16 cellular contexts compared by ENCODE assay signal in the genomic region with DNA sequence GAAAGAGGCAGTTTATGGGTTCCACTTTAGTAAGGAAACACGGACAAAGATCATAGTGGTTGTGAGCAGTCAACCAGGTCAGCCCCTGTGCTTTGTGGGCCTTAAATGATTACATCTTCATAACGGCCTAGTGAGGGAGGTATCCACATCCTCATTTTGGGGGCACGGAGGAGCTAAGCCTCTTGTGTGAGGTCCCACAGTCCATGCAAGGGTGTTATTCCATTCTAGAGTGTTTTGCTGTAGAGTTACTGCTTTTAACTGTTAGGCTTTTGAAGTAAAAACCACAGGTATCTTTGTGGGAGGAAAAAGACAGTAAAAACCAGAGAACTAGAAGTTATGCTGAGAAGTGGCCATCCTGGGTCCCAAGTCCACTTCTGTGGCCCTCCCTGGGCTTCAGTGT. TPM values are rescaled to one million over a fixed set of nuclear protein-coding genes. Genes with fewer than 3 reads are reported as not detected.
DNase-seq lines count a peak whose midpoint lies in the region; ATAC-seq and TF ChIP-seq lines count a peak whose summit lies in the region.
"Had no signal": no experiment of that assay in that cellular context is flagged by ENCODE, and none has a peak within 500 bp of the region (broad histone marks: within the 10 kb centered on the region; RNA-seq: fewer than 3 reads in every experiment).

No MANE protein-coding gene starts in this region.

- H4K20me1 ChIP-seq in OCI-LY1 (ENCODE audit: insufficient read depth, low read length) (no peaks in the 10 kb centered on the region), H9 (ENCODE audit: control insufficient read depth, insufficient read depth, insufficient read length) (no peaks in the 10 kb centered on the region)

- H3K4ac ChIP-seq in H9 (ENCODE audit: low read depth, low read length), result no peak overlapping the region

- no peak overlapping the region for H2AK5ac ChIP-seq in H9 (ENCODE audit: insufficient read length, low read length)

- H2BK12ac ChIP-seq in H9 (ENCODE audit: insufficient read length, low read depth, low read length), result no peak overlapping the region

- H2BK120ac ChIP-seq in H9 (ENCODE audit: low read depth, low read length, poor library complexity, severe bottlenecking), result no peak overlapping the region

- no peak overlapping the region for H3T11ph ChIP-seq in H9 (ENCODE audit: low read length)

- H3K27ac ChIP-seq in OCI-LY1 (ENCODE audit: low read depth, low read length, poor library complexity, severe bottlenecking) (peak overlapping the region; percentile 60), H9 (ENCODE audit: insufficient read length, low read depth, low read length) (no peak overlapping the region), left ventricle myocardium inferior (replicated peaks) (no peak overlapping the region)
- H3K27ac ChIP-seq: ovary had no signal

- TF ChIP-seq CTCF in OCI-LY1 (IDR thresholded peaks at IDR 0.05; ENCODE audit: low read length) (no peak), H9 (conservative IDR thresholded peaks at IDR 0.05) (no peak), left ventricle myocardium inferior (IDR thresholded peaks at IDR 0.05; ENCODE audit: borderline replicate concordance) (no peak)

- no peak overlapping the region for H4K8ac ChIP-seq in H9 (replicated peaks; ENCODE audit: insufficient read length, low read depth, low read length)

- H3K36me3 Mint-ChIP-seq in activated naive CD4-positive, alpha-beta T cell treated with anti-CD3 and anti-CD28 coated beads, Interleukin-2, amount 50 U/mL, for 24 hours, result peaks cover 16% of the 10 kb centered on the region
- peaks cover 60% of the 10 kb centered on the region for H3K36me3 Mint-ChIP-seq in central memory CD8-positive, alpha-beta T cell (ENCODE audit: insufficient read depth)
- peaks cover 49 to 74% (median 72%) of the 10 kb centered on the region in 3 experiments for H3K36me3 Mint-ChIP-seq in H9 (ENCODE audit: insufficient read depth in 1 of 3, low read depth in 3 of 3)

- peaks cover 55% of the 10 kb centered on the region for H3K4me1 Mint-ChIP-seq in activated naive CD4-positive, alpha-beta T cell treated with anti-CD3 and anti-CD28 coated beads, Interleukin-2, amount 50 U/mL, for 24 hours
- H3K4me1 Mint-ChIP-seq in central memory CD8-positive, alpha-beta T cell, result peaks cover 29% of the 10 kb centered on the region
- H3K4me1 Mint-ChIP-seq in H9, result peaks cover 7 to 12% of the 10 kb centered on the region in 2 experiments; a peak in 3 of 4 replicates

- H3K4me2 ChIP-seq in OCI-LY1 (ENCODE audit: low read length) (peak overlapping the region; percentile 43; the same call in 1 of the 2 replicates), H9 (ENCODE audit: insufficient read depth, insufficient read length, low read length) (no peak overlapping the region)

- H3K56ac ChIP-seq in H9 (ENCODE audit: insufficient read length, low read depth, low read length), result no peak overlapping the region

- H3K18ac ChIP-seq in H9 (ENCODE audit: insufficient read length, low read depth, low read length), result no peak overlapping the region

- no peak for DNase-seq in activated naive CD4-positive, alpha-beta T cell (lab: John Stamatoyannopoulos, UW)
- DNase-seq in central memory CD8-positive, alpha-beta T cell (ENCODE audit: low spot score in 2 of 2), result no peak
- no peak for DNase-seq in H9
- DNase-seq in left ventricle myocardium inferior, result no peak
- DNase-seq in AG20443 (ENCODE audit: low spot score), result no peak
- no peak for DNase-seq in HCEC 1CT
- DNase-seq: amygdala; cerebellar nuclear complex; effector memory CD8-positive, alpha-beta T cell; hypothalamus; NCI-H1694; NCI-H510A; ovary; stimulated activated CD4-positive, alpha-beta T cell treated with anti-CD3 and anti-CD28 coated beads, Interleukin-4, amount 100 ng/mL, for 24 hours had no signal

- no peak overlapping the region for H4K91ac ChIP-seq in H9 (ENCODE audit: insufficient read length, low read depth, low read length)

- no peak overlapping the region for H2AFZ ChIP-seq in OCI-LY1 (ENCODE audit: low read length)
- H2AFZ ChIP-seq in H9 (ENCODE audit: low read length), result no peak overlapping the region

- H3K27me3 ChIP-seq in OCI-LY1 (ENCODE audit: insufficient read depth, low read length) (no peaks in the 10 kb centered on the region), H9 (ENCODE audit: insufficient read depth, low read length) (no peaks in the 10 kb centered on the region), left ventricle myocardium inferior (ENCODE audit: low read depth) (no peaks in the 10 kb centered on the region)
- H3K27me3 ChIP-seq: ovary had no signal

- no peak overlapping the region for H2BK5ac ChIP-seq in H9 (ENCODE audit: insufficient read length, low read length)

- H3K9me2 ChIP-seq in OCI-LY1 (ENCODE audit: low read depth, low read length), result no peaks in the 10 kb centered on the region

- peaks cover 3% of the 10 kb centered on the region for H3K79me1 ChIP-seq in H9 (ENCODE audit: insufficient read depth, low read depth, low read length, poor library complexity, severe bottlenecking)

- no peaks in the 10 kb centered on the region for H3K27me3 Mint-ChIP-seq in activated naive CD4-positive, alpha-beta T cell treated with anti-CD3 and anti-CD28 coated beads, Interleukin-2, amount 50 U/mL, for 24 hours
- no peaks in the 10 kb centered on the region for H3K27me3 Mint-ChIP-seq in central memory CD8-positive, alpha-beta T cell
- H3K27me3 Mint-ChIP-seq in H9 (ENCODE audit: low read depth), result peaks cover 2% of the 10 kb centered on the region; the same call in 1 of the 2 replicates
- H3K27me3 Mint-ChIP-seq: effector memory CD8-positive, alpha-beta T cell had no signal

- intact Hi-C loops in left ventricle myocardium inferior (cut with micrococcal nuclease), result no loop called here

- no peak overlapping the region for H3K14ac ChIP-seq in H9 (ENCODE audit: insufficient read depth, low read length)

- H3K9me3 ChIP-seq in OCI-LY1 (ENCODE audit: low read length), result no peaks in the 10 kb centered on the region
- H3K9me3 ChIP-seq in H9 (ENCODE audit: control insufficient read depth, low read depth, low read length), result no peaks in the 10 kb centered on the region
- no peaks in the 10 kb centered on the region for H3K9me3 ChIP-seq in left ventricle myocardium inferior (replicated peaks)
- H3K9me3 ChIP-seq: ovary had no signal

- no peaks in the 10 kb centered on the region for H3F3A ChIP-seq in OCI-LY1 (ENCODE audit: insufficient read depth, low read length)

- H3K36me3 ChIP-seq in OCI-LY1 (ENCODE audit: insufficient read depth, low read length) (peaks cover 70% of the 10 kb centered on the region), left ventricle myocardium inferior (peaks cover 72% of the 10 kb centered on the region)
- H3K36me3 ChIP-seq: ovary had no signal

- H3K79me2 ChIP-seq in OCI-LY1 (ENCODE audit: insufficient read depth, low read length) (peaks cover 11% of the 10 kb centered on the region; the same call in 1 of the 2 replicates), H9 (ENCODE audit: insufficient read depth, low read length) (peaks cover 6% of the 10 kb centered on the region; the same call in 1 of the 2 replicates)

- H3K27ac Mint-ChIP-seq in activated naive CD4-positive, alpha-beta T cell treated with anti-CD3 and anti-CD28 coated beads, Interleukin-2, amount 50 U/mL, for 24 hours, result peak overlapping the region; percentile 89
- H3K27ac Mint-ChIP-seq in central memory CD8-positive, alpha-beta T cell (ENCODE audit: low read depth), result peak overlapping the region; percentile 91
- H3K27ac Mint-ChIP-seq in H9, result peak overlapping the region in 1 of 3 experiments; percentile 30; a peak in 1 of 7 replicates

- no CpG with 5 or more reads among the region's 3 CpGs for WGBS in H9 (ENCODE audit: extremely low coverage, insufficient read length, low lambda C conversion rate)

- no peak for ATAC-seq in central memory CD8-positive, alpha-beta T cell (replicated peaks; ENCODE audit: extremely low read depth, poor library complexity, severe bottlenecking)
- ATAC-seq: effector memory CD8-positive, alpha-beta T cell had no signal

- no peak overlapping the region for H3K23ac ChIP-seq in H9 (ENCODE audit: insufficient read length, low read depth, low read length)

- H3K9me3 Mint-ChIP-seq in activated naive CD4-positive, alpha-beta T cell treated with anti-CD3 and anti-CD28 coated beads, Interleukin-2, amount 50 U/mL, for 24 hours, result no peaks in the 10 kb centered on the region
- H3K9me3 Mint-ChIP-seq in central memory CD8-positive, alpha-beta T cell, result no peaks in the 10 kb centered on the region
- no peaks in the 10 kb centered on the region for H3K9me3 Mint-ChIP-seq in H9
- H3K9me3 Mint-ChIP-seq: effector memory CD8-positive, alpha-beta T cell had no signal

- H3K23me2 ChIP-seq in H9 (ENCODE audit: insufficient read length, low read depth, low read length, poor library complexity, severe bottlenecking), result no peaks in the 10 kb centered on the region

- H3K4me1 ChIP-seq in OCI-LY1 (ENCODE audit: insufficient read depth, low read length, severe bottlenecking) (peaks cover 34% of the 10 kb centered on the region), H9 (ENCODE audit: insufficient read depth, low read length) (no peaks in the 10 kb centered on the region), left ventricle myocardium inferior (peaks cover 33% of the 10 kb centered on the region)

- H3K4me3 Mint-ChIP-seq in activated naive CD4-positive, alpha-beta T cell treated with anti-CD3 and anti-CD28 coated beads, Interleukin-2, amount 50 U/mL, for 24 hours, result peak overlapping the region; percentile 83
- H3K4me3 Mint-ChIP-seq in central memory CD8-positive, alpha-beta T cell, result no peak overlapping the region
- no peak overlapping the region; a peak in 1 of 5 replicates for H3K4me3 Mint-ChIP-seq in H9

- no peak overlapping the region for H4K5ac ChIP-seq in H9 (ENCODE audit: insufficient read length, low read depth, low read length)

- H2BK15ac ChIP-seq in H9 (ENCODE audit: low read depth, low read length), result no peak overlapping the region

- H3K4me3 ChIP-seq in OCI-LY1 (ENCODE audit: low read depth, low read length, poor library complexity, severe bottlenecking) (peak overlapping the region; percentile 15), left ventricle myocardium inferior (no peak overlapping the region)
- H3K4me3 ChIP-seq: ovary had no signal

- H3K9ac ChIP-seq in OCI-LY1 (ENCODE audit: low read length) (no peak overlapping the region), H9 (ENCODE audit: extremely low read depth, insufficient read length, low read length) (no peak overlapping the region)

- no peak overlapping the region for H2BK20ac ChIP-seq in H9 (ENCODE audit: low read depth, low read length, poor library complexity, severe bottlenecking)

RNA-seq across cellular contexts. Expression of gene NOP53, which starts 4.0 kb away (rescaled TPM):
- total RNA-seq in H9 (2021), result 325 and 332 TPM in 2 replicates
- total RNA-seq in left ventricle myocardium inferior, result 169 TPM

RNA-seq across cellular contexts. Expression of gene SELENOW, which starts 29.2 kb away (rescaled TPM):
- 377 and 388 TPM in 2 replicates for total RNA-seq in H9 (2021)
- 1,019 TPM for total RNA-seq in left ventricle myocardium inferior

RNA-seq across cellular contexts. Expression of gene EHD2, which starts 36.1 kb away (rescaled TPM):
- 18.7 and 19.7 TPM in 2 replicates for total RNA-seq in H9 (2021)
- 48.2 TPM for total RNA-seq in left ventricle myocardium inferior

RNA-seq across cellular contexts. Expression of gene TPRX1, which starts 55.0 kb away (rescaled TPM):
- total RNA-seq in H9 (2021) (not detected in 2 replicates), left ventricle myocardium inferior (not detected)
- total RNA-seq: ovary had no signal
